Comparison of ENCODE assay signal across 1 cellular context in the genomic region with DNA sequence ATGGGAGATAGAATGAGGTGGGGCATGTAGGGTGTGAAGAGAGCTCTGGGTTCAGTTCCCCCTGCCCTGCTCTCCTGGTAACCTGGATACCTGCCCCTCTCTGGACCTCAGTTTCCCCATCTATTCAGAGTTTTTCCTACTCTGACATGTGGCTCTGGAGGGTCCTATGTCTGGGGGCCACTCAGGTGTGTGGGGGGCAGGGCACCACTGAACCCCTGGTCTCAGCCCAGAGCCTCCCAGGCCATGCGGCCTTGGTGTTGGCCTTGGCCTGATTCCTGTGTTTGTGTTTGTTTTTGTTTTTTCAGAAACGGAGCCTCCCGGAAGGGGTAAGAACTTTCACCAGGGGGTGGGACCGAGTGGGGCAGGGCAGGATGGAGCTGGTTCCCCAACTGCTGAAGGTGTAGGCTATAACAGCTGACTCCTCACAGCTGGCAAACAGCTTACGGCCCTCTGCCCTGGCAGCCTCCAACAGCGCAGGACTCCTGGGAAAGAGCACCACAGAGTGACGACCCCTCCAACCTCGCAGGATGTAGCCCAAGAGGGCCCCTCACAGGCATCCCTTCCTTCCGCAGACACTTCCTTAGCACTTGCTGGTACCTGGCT.
A peak's percentile ranks its signal among the peaks of the same experiment; 100 is the strongest.
TF ChIP-seq lines count a peak whose summit lies in the region.

No MANE protein-coding gene starts in this region.

TF ChIP-seq in HepG2, 621 proteins besides CTCF, POLR2A, EP300 and RAD21 (continued from another document and continues in another):
- no peak; the same call in 1 of the 2 replicates for TF ChIP-seq TBX3 (IDR thresholded peaks at IDR 0.05; ENCODE audit: borderline replicate concordance)
- no peak for TF ChIP-seq PRDM4 (CRISPR knock-in tag; IDR thresholded peaks at IDR 0.05; ENCODE audit: borderline replicate concordance)
- TF ChIP-seq, protein P1, sequence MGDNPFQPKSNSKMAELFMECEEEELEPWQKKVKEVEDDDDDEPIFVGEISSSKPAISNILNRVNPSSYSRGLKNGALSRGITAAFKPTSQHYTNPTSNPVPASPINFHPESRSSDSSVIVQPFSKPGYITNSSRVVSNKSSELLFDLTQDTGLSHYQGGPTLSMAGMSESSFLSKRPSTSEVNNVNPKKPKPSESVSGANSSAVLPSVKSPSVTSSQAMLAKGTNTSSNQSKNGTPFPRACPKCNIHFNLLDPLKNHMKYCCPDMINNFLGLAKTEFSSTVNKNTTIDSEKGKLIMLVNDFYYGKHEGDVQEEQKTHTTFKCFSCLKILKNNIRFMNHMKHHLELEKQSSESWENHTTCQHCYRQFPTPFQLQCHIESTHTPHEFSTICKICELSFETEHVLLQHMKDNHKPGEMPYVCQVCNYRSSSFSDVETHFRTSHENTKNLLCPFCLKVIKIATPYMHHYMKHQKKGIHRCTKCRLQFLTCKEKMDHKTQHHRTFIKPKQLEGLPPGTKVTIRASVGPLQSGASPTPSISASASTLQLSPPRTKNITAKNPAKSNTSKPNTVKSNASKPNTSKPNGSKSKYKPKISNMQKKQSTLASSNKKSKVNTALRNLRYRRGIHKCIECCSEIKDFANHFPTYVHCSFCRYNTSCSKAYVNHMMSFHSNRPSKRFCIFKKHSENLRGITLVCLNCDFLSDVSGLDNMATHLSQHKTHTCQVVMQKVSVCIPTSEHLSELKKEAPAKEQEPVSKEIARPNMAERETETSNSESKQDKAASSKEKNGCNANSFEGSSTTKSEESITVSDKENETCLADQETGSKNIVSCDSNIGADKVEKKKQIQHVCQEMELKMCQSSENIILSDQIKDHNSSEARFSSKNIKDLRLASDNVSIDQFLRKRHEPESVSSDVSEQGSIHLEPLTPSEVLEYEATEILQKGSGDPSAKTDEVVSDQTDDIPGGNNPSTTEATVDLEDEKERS (CRISPR knock-in tag; IDR thresholded peaks at IDR 0.05): no peak
- TF ChIP-seq HNRNPUL1 (IDR thresholded peaks at IDR 0.05; ENCODE audit: low read depth, low read length): no peak
- TF ChIP-seq FOXJ3 (CRISPR knock-in tag; IDR thresholded peaks at IDR 0.05; ENCODE audit: borderline replicate concordance): peak; percentile 68; the same call in 1 of the 2 replicates
- peak; percentile 19; the same call in 1 of the 2 replicates for TF ChIP-seq KLF12 (CRISPR knock-in tag; IDR thresholded peaks at IDR 0.05; ENCODE audit: borderline replicate concordance)
- TF ChIP-seq, protein P2, sequence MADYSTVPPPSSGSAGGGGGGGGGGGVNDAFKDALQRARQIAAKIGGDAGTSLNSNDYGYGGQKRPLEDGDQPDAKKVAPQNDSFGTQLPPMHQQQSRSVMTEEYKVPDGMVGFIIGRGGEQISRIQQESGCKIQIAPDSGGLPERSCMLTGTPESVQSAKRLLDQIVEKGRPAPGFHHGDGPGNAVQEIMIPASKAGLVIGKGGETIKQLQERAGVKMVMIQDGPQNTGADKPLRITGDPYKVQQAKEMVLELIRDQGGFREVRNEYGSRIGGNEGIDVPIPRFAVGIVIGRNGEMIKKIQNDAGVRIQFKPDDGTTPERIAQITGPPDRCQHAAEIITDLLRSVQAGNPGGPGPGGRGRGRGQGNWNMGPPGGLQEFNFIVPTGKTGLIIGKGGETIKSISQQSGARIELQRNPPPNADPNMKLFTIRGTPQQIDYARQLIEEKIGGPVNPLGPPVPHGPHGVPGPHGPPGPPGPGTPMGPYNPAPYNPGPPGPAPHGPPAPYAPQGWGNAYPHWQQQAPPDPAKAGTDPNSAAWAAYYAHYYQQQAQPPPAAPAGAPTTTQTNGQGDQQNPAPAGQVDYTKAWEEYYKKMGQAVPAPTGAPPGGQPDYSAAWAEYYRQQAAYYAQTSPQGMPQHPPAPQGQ (CRISPR knock-in tag; IDR thresholded peaks at IDR 0.05; ENCODE audit: borderline replicate concordance): no peak
- TF ChIP-seq ZSCAN31 (CRISPR knock-in tag; IDR thresholded peaks at IDR 0.05; ENCODE audit: low read depth): no peak
- peak; percentile 58; the same call in 1 of the 2 replicates for TF ChIP-seq GATAD1 (CRISPR knock-in tag; IDR thresholded peaks at IDR 0.05)
- peak; percentile 60; the same call in 1 of the 2 replicates for TF ChIP-seq TFE3 (CRISPR knock-in tag; IDR thresholded peaks at IDR 0.05)
- peak in 1 of 2 experiments; percentile 55; a peak in 1 of 4 replicates for TF ChIP-seq HMGXB4 (CRISPR knock-in tag; IDR thresholded peaks at IDR 0.05; ENCODE audit: borderline replicate concordance in 1 of 2, low read depth in 1 of 2)
- 0 out of 2 replicates have a peak, but pooled peaks have one; percentile 39 for TF ChIP-seq ZMYM4 (CRISPR knock-in tag; IDR thresholded peaks at IDR 0.05)
- TF ChIP-seq STAG1 (CRISPR knock-in tag; IDR thresholded peaks at IDR 0.05): 0 out of 2 replicates have a peak, but pooled peaks have one; percentile 2
- 0 out of 2 replicates have a peak, but pooled peaks have one; percentile 4 for TF ChIP-seq NR1H2 (CRISPR knock-in tag; IDR thresholded peaks at IDR 0.05; ENCODE audit: borderline replicate concordance, low read depth)
- TF ChIP-seq ZNF670 (CRISPR knock-in tag; IDR thresholded peaks at IDR 0.05; ENCODE audit: borderline replicate concordance): no peak; the same call in 1 of the 2 replicates
- no peak for TF ChIP-seq HNRNPH1 (optimal IDR thresholded peaks at IDR 0.05; ENCODE audit: low read depth, low read length)
- TF ChIP-seq ZSCAN20 (CRISPR knock-in tag; IDR thresholded peaks at IDR 0.05; ENCODE audit: borderline replicate concordance): no peak
- no peak for TF ChIP-seq NCOA5 (CRISPR knock-in tag; IDR thresholded peaks at IDR 0.05)
- peak; percentile 34; the same call in 1 of the 2 replicates for TF ChIP-seq ZSCAN25 (CRISPR knock-in tag; IDR thresholded peaks at IDR 0.05)
- TF ChIP-seq CENPBD1 (CRISPR knock-in tag; IDR thresholded peaks at IDR 0.05; ENCODE audit: borderline replicate concordance, low read depth): no peak
- TF ChIP-seq, protein P3, sequence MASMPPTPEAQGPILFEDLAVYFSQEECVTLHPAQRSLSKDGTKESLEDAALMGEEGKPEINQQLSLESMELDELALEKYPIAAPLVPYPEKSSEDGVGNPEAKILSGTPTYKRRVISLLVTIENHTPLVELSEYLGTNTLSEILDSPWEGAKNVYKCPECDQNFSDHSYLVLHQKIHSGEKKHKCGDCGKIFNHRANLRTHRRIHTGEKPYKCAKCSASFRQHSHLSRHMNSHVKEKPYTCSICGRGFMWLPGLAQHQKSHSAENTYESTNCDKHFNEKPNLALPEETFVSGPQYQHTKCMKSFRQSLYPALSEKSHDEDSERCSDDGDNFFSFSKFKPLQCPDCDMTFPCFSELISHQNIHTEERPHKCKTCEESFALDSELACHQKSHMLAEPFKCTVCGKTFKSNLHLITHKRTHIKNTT (CRISPR knock-in tag; IDR thresholded peaks at IDR 0.05): no peak
- no peak for TF ChIP-seq ZFP90 (CRISPR knock-in tag; IDR thresholded peaks at IDR 0.05; ENCODE audit: borderline replicate concordance)
- TF ChIP-seq, protein P4, sequence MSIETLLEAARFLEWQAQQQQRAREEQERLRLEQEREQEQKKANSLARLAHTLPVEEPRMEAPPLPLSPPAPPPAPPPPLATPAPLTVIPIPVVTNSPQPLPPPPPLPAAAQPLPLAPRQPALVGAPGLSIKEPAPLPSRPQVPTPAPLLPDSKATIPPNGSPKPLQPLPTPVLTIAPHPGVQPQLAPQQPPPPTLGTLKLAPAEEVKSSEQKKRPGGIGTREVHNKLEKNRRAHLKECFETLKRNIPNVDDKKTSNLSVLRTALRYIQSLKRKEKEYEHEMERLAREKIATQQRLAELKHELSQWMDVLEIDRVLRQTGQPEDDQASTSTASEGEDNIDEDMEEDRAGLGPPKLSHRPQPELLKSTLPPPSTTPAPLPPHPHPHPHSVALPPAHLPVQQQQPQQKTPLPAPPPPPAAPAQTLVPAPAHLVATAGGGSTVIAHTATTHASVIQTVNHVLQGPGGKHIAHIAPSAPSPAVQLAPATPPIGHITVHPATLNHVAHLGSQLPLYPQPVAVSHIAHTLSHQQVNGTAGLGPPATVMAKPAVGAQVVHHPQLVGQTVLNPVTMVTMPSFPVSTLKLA (IDR thresholded peaks at IDR 0.05): peak; percentile 21; the same call in 1 of the 2 replicates
- no peak for TF ChIP-seq PLSCR1 (CRISPR knock-in tag; IDR thresholded peaks at IDR 0.05; ENCODE audit: borderline replicate concordance)
- TF ChIP-seq ZNF326 (CRISPR knock-in tag; IDR thresholded peaks at IDR 0.05; ENCODE audit: borderline replicate concordance): no peak
- TF ChIP-seq ZNF256 (CRISPR knock-in tag; conservative IDR thresholded peaks at IDR 0.05): no peak
- no peak for TF ChIP-seq ZFP36L2 (CRISPR knock-in tag; IDR thresholded peaks at IDR 0.05)
- peak; percentile 84 for TF ChIP-seq FOXA3 (CRISPR knock-in tag; IDR thresholded peaks at IDR 0.05)
- peak; percentile 92 for TF ChIP-seq TBL1XR1 (IDR thresholded peaks at IDR 0.05; ENCODE audit: borderline replicate concordance, low read length, partially characterized antibody)
- TF ChIP-seq ATF3 (CRISPR knock-in tag; IDR thresholded peaks at IDR 0.05): no peak
- TF ChIP-seq ZNF891 (CRISPR knock-in tag; IDR thresholded peaks at IDR 0.05): peak; percentile 64; the same call in 1 of the 2 replicates
- no peak for TF ChIP-seq ZBTB39 (CRISPR knock-in tag; IDR thresholded peaks at IDR 0.05)
- 0 out of 2 replicates have a peak, but pooled peaks have one; percentile 73 for TF ChIP-seq NFKBIZ (CRISPR knock-in tag; IDR thresholded peaks at IDR 0.05)
